9 cellular contexts compared by ENCODE assay signal in the genomic region with DNA sequence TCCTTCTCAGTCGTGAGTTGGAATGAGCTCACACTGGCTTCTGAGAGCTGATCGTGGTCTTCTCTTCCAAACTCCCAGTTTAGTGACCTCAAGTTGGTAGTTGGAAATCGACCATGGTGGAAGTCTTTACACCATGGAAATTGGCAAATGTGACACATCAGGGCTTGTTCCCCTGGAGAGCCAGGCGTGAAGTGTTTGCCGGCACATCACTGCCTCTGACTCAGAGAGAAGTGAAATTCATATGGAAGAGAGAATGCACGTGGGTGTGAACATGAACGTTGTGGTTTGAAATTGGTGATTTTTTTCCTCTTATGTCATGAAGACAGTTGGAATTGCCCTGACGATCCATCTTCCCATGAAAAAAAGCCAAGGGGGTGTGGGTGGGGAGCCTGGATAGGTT. TPM values are rescaled to one million over a fixed set of nuclear protein-coding genes. Genes with fewer than 3 reads are reported as not detected.
A peak's percentile ranks its signal among the peaks of the same experiment; 100 is the strongest.
DNase-seq lines count a peak whose midpoint lies in the region; ATAC-seq and TF ChIP-seq lines count a peak whose summit lies in the region.
"Had no signal": no experiment of that assay in that cellular context is flagged by ENCODE, and none has a peak within 500 bp of the region (broad histone marks: within the 10 kb centered on the region; RNA-seq: fewer than 3 reads in every experiment).

No MANE protein-coding gene starts in this region.

- intact Hi-C loops in uterus (cut with DNase I; ENCODE audit: low total_unique reads): no loop called here

- peaks cover 8% of the 10 kb centered on the region for H3K27me3 Mint-ChIP-seq in endodermal cell (ENCODE audit: insufficient read depth)

- H3K23ac ChIP-seq in trophoblast cell (ENCODE audit: low read length): no peak overlapping the region

- H3K9me3 ChIP-seq in endodermal cell (ENCODE audit: control insufficient read depth, low read length) (no peaks in the 10 kb centered on the region), trophoblast cell (ENCODE audit: insufficient read depth, low read depth, low read length) (no peaks in the 10 kb centered on the region), uterus (no peaks in the 10 kb centered on the region)
- H3K9me3 ChIP-seq: ovary had no signal

- H4K8ac ChIP-seq in trophoblast cell (ENCODE audit: low read depth, low read length): no peak overlapping the region

- H3K27ac Mint-ChIP-seq in endodermal cell: no peak overlapping the region

- H3K9me3 Mint-ChIP-seq in endodermal cell: no peaks in the 10 kb centered on the region

- H3K4me1 ChIP-seq in endodermal cell (ENCODE audit: control insufficient read depth, insufficient read depth, low read length) (no peaks in the 10 kb centered on the region), trophoblast cell (ENCODE audit: control insufficient read depth in 1 of 2, insufficient read depth in 2 of 2, low read length in 2 of 2) (peaks cover 9 to 11% of the 10 kb centered on the region in 2 experiments), uterus (peaks cover 0 to 6% of the 10 kb centered on the region in 2 donors)

- H3K36me3 Mint-ChIP-seq in endodermal cell (ENCODE audit: low read depth): no peaks in the 10 kb centered on the region

- H3K79me1 ChIP-seq in trophoblast cell (ENCODE audit: low read length): peaks cover 10% of the 10 kb centered on the region

- H3K36me3 ChIP-seq in endodermal cell (ENCODE audit: control insufficient read depth, insufficient read depth, low read length): no peaks in the 10 kb centered on the region
- no peaks in the 10 kb centered on the region for H3K36me3 ChIP-seq in trophoblast cell (ENCODE audit: control insufficient read depth in 1 of 2, insufficient read depth in 2 of 2, low read length in 2 of 2)
- no peaks in the 10 kb centered on the region for H3K36me3 ChIP-seq in uterus
- H3K36me3 ChIP-seq: ovary had no signal

- TF ChIP-seq CTCF in endodermal cell (conservative IDR thresholded peaks at IDR 0.05) (no peak), uterus (IDR thresholded peaks at IDR 0.05) (no peak)

- H3K18ac ChIP-seq in trophoblast cell (ENCODE audit: low read length): no peak overlapping the region

- ATAC-seq in GM18498 (IDR thresholded peaks at IDR 0.05; ENCODE audit: unreplicated experiment) (no peak), GM19035 (IDR thresholded peaks at IDR 0.05; ENCODE audit: unreplicated experiment) (no peak)

- H4K91ac ChIP-seq in trophoblast cell (ENCODE audit: low read depth, low read length): no peak overlapping the region

- H3K4me3 Mint-ChIP-seq in endodermal cell: no peak overlapping the region

- no peak overlapping the region for H3K4me3 ChIP-seq in endodermal cell (ENCODE audit: low read length)
- H3K4me3 ChIP-seq in trophoblast cell (ENCODE audit: low read depth, low read length): no peak overlapping the region
- H3K4me3 ChIP-seq in uterus: no peak overlapping the region
- H3K4me3 ChIP-seq: ovary had no signal

- no peak overlapping the region for H3K4ac ChIP-seq in trophoblast cell (ENCODE audit: low read depth, low read length)

- DNase-seq in GM04504 (ENCODE audit: low read depth): peak; percentile 58
- peak; percentile 62 for DNase-seq in MV-4-11 (lab: John Stamatoyannopoulos, UW)
- peak; percentile 23 for DNase-seq in endodermal cell
- DNase-seq in trophoblast cell: peak; percentile 35 to 66
- DNase-seq in uterus: no peak
- DNase-seq: NCI-H524 treated with DMSO at 0.1 percent for 48 hours, ovary had no signal

- H2BK5ac ChIP-seq in trophoblast cell (ENCODE audit: low read depth, low read length, poor library complexity): no peak overlapping the region

- peaks cover 9% of the 10 kb centered on the region for H3K4me1 Mint-ChIP-seq in endodermal cell

- H3K27ac ChIP-seq in endodermal cell (ENCODE audit: low read depth, low read length) (no peak overlapping the region), trophoblast cell (ENCODE audit: low read depth, low read length) (no peak overlapping the region), uterus (no peak overlapping the region)
- H3K27ac ChIP-seq: ovary had no signal

- TF ChIP-seq POLR2A in uterus (IDR thresholded peaks at IDR 0.05): no peak

- H3K9ac ChIP-seq in endodermal cell (ENCODE audit: extremely low read depth, low read length, poor library complexity, severe bottlenecking): no peak overlapping the region
- H3K9ac ChIP-seq in trophoblast cell (ENCODE audit: low read length): no peak overlapping the region

- WGBS in endodermal cell (ENCODE audit: insufficient coverage in 1 of 2, insufficient read length in 1 of 2), 2 experiments: 89 to 93% methylated on average over 6 to 8 of the region's 8 CpGs
- no CpG with 5 or more reads among the region's 8 CpGs for WGBS in trophoblast cell (ENCODE audit: extremely low coverage, insufficient coverage, insufficient read length)

- H2AK5ac ChIP-seq in trophoblast cell (ENCODE audit: low read length): no peak overlapping the region

- H3K27me3 ChIP-seq in endodermal cell (ENCODE audit: control insufficient read depth, insufficient read depth, low read length, poor library complexity, severe bottlenecking) (no peaks in the 10 kb centered on the region), trophoblast cell (ENCODE audit: insufficient read depth, low read length) (no peaks in the 10 kb centered on the region), uterus (no peaks in the 10 kb centered on the region)
- H3K27me3 ChIP-seq: ovary had no signal

- H2BK12ac ChIP-seq in trophoblast cell (ENCODE audit: low read length): no peak overlapping the region

- H2AFZ ChIP-seq in trophoblast cell (ENCODE audit: insufficient read depth, low read length, poor library complexity): no peak overlapping the region

- no peak overlapping the region for H4K12ac ChIP-seq in trophoblast cell (ENCODE audit: low read depth, low read length)

- no peak overlapping the region for H2BK120ac ChIP-seq in trophoblast cell (ENCODE audit: insufficient read depth, low read length, poor library complexity)

- no peak overlapping the region for H3K14ac ChIP-seq in trophoblast cell (ENCODE audit: low read length)

- H3K4me2 ChIP-seq in trophoblast cell (ENCODE audit: low read length): no peak overlapping the region

- no peaks in the 10 kb centered on the region for H3K79me2 ChIP-seq in trophoblast cell (ENCODE audit: control insufficient read depth, insufficient read depth, low read length, poor library complexity)

RNA-seq across cellular contexts. Expression of a gene that starts 47.4 kb away (rescaled TPM):
- total RNA-seq in endodermal cell (10 to 100 TPM; 40.1 to 53.2 TPM), uterus (10 to 100 TPM in 3 of 4 donors, 1 to 10 TPM in 1; 8.2 to 65.1 (median 42.0) TPM)
- 74.8 TPM for polyA plus RNA-seq in endodermal cell (2013, experiment 1 of 2)
- polyA plus RNA-seq in endodermal cell (2013, experiment 2 of 2): 73.2 TPM
- 35.5 and 36.3 TPM in 2 replicates for polyA plus RNA-seq in trophoblast cell (2013)

Comparison
In these comparisons a context has a peak if more than half of its experiments do, and no peak if none do; other contexts are left out.
1. DNase-seq: peak in GM04504 (single experiment), MV-4-11 (single experiment), endodermal cell (single experiment) and trophoblast cell (2 of 2); none in uterus (0 of 2).